ENCODE assay signal across 14 cellular contexts in the genomic region with DNA sequence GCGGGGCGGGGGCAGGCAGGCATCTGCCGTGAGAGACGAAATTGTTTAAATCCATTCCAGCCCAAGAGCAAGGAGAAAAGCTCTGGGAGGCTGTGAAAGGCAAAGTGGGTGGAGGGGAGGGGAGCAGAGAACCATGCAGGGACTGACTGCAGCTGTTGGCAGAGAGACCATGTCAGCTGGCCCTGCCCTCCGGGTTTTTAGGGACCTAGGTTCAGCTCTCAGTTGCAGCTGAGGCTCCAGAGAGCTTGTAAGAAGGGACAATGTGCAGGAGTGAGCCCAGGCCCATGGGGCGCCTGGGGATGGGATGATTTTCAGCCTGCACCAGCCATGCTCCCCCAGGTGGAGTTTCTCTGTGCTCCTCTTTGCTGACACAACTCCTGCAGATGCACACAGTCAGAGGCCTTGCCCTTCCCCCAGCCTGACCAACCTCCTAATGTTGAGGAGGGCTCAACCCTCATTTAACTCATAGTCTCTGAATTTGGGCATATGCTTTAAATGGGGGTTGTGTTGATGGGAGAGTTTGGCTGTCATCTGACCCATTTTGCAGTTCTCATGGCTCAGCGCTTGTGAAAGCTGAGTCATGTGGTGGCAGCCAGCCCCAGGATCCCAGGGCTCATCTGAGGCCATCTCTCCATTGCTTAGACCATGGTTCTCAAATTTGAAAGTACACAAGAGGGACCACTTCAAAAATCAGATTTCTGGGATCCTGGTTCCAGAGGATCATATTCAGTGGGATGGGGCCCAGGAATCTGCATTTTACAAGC.
A peak's percentile ranks its signal among the peaks of the same experiment; 100 is the strongest.
DNase-seq lines count a peak whose midpoint lies in the region; ATAC-seq, FAIRE-seq and TF ChIP-seq lines count a peak whose summit lies in the region.
"Had no signal": no experiment of that assay in that cellular context is flagged by ENCODE, and none has a peak within 500 bp of the region (broad histone marks: within the 10 kb centered on the region; RNA-seq: fewer than 3 reads in every experiment).

No MANE protein-coding gene starts in this region.

- FAIRE-seq in H1 (lab: Jason Lieb, UNC) (no peak), D721Med (lab: Jason Lieb, UNC) (no peak)

- H3K18ac ChIP-seq in H1 (ENCODE audit: extremely low read depth, low read length): no peak overlapping the region; the same call in 1 of the 2 replicates

- H3K27ac Mint-ChIP-seq in neural progenitor cell: no peak overlapping the region

- H3K4me2 ChIP-seq in H1 (ENCODE audit: insufficient read depth in 1 of 2, low read depth in 2 of 2, low read length in 2 of 2) (peak overlapping the region in 1 of 2 experiments; percentile 36; a peak in 2 of 4 replicates), neural progenitor cell (peak overlapping the region; percentile 20)

- H3K9me3 Mint-ChIP-seq in neural progenitor cell: no peaks in the 10 kb centered on the region

- H2AK5ac ChIP-seq in H1 (ENCODE audit: low read depth, low read length): no peak overlapping the region

- no peak for TF ChIP-seq EP300 in H1 (IDR thresholded peaks at IDR 0.05; ENCODE audit: borderline replicate concordance in 1 of 2, low read depth in 2 of 2, low read length in 2 of 2)

- POLR2A ChIA-PET in H1 (lab: Charles Lee; ENCODE audit: partially characterized antibody) (interaction anchor here (0.6 to 2.1 kb wide), 3 partner anchors 9 to 18 kb away, joined by 3 to 4 read pairs (median 4); no protein-coding TSS in a partner anchor), GM10248 (lab: Yijun Ruan, JAX) (no interaction called here)

- no peak overlapping the region for H2BK120ac ChIP-seq in H1 (replicated peaks; ENCODE audit: low read depth, low read length)

- H3K23ac ChIP-seq in H1 (ENCODE audit: insufficient read length): peak overlapping the region; percentile 18

- H3K36me3 ChIP-seq in H1 (ENCODE audit: control insufficient read depth in 2 of 4, insufficient read depth in 4 of 4, low read length in 3 of 4) (no peaks in the 10 kb centered on the region), neural progenitor cell (no peaks in the 10 kb centered on the region)
- H3K36me3 ChIP-seq: ascending aorta had no signal

- H2BK15ac ChIP-seq in H1 (ENCODE audit: low read length): no peak overlapping the region

- H3K4me3 ChIP-seq in H1 (ENCODE audit: extremely low read depth in 1 of 4, insufficient read depth in 2 of 4, low read depth in 3 of 4, low read length in 4 of 4): peak overlapping the region in 2 of 4 experiments; percentile 7 to 9; a peak in 3 of 8 replicates
- H3K4me3 ChIP-seq in neural progenitor cell: no peak overlapping the region
- H3K4me3 ChIP-seq: ascending aorta had no signal

- H3K79me2 ChIP-seq in H1 (ENCODE audit: control insufficient read depth in 1 of 2, insufficient read depth in 2 of 2, low read length in 2 of 2) (no peaks in the 10 kb centered on the region), neural progenitor cell (ENCODE audit: low read depth) (no peaks in the 10 kb centered on the region)

- peaks cover 18% of the 10 kb centered on the region for H3K4me1 Mint-ChIP-seq in neural progenitor cell

- DNase-seq in Ammon's horn (ENCODE audit: low spot score): peak; percentile 43
- DNase-seq in M059J (ENCODE audit: low read depth): peak; percentile 41
- no peak for DNase-seq in H1 (ENCODE audit: low read depth in 1 of 2, low spot score in 2 of 2)
- peak; percentile 50 for DNase-seq in neural progenitor cell (ENCODE audit: low spot score)
- no peak for DNase-seq in GM10248 (ENCODE audit: extremely low spot score)
- DNase-seq in ureter (ENCODE audit: low spot score): no peak
- no peak for DNase-seq in D721Med (ENCODE audit: insufficient read length, low spot score)
- DNase-seq: activated CD8-positive, alpha-beta memory T cell treated with anti-CD3 and anti-CD28 coated beads, Interleukin-2, amount 50 U/mL, for 4 hours; left colon; NCI-H1048; T-helper 9 cell had no signal

- no peak overlapping the region for H3K4me3 Mint-ChIP-seq in neural progenitor cell

- peaks cover 4 to 16% (median 7%) of the 10 kb centered on the region in 4 experiments for H3K4me1 ChIP-seq in H1 (replicated peaks in 1 of 4; ENCODE audit: control insufficient read depth in 3 of 4, insufficient read depth in 4 of 4, low read length in 3 of 4)
- H3K4me1 ChIP-seq in neural progenitor cell: peaks cover 14% of the 10 kb centered on the region
- H3K4me1 ChIP-seq: ascending aorta had no signal

- no peaks in the 10 kb centered on the region for H3K23me2 ChIP-seq in H1 (ENCODE audit: low read depth, low read length)

- 0 out of 7 replicates have a peak overlapping the region, but pooled peaks of 1 of the 4 experiments have one; percentile 45 for H3K9ac ChIP-seq in H1 (replicated peaks in 1 of 4; ENCODE audit: extremely low read depth in 1 of 4, low read depth in 3 of 4, low read length in 3 of 4)
- no peak overlapping the region for H3K9ac ChIP-seq in neural progenitor cell

- H3K79me1 ChIP-seq in H1 (ENCODE audit: low read depth, low read length): no peaks in the 10 kb centered on the region; the same call in 1 of the 2 replicates

- H2AFZ ChIP-seq in H1 (ENCODE audit: low read length) (0 out of 2 replicates have a peak overlapping the region, but pooled peaks have one; percentile 0), neural progenitor cell (replicated peaks) (no peak overlapping the region)

- H4K20me1 ChIP-seq in H1 (replicated peaks in 1 of 2; ENCODE audit: control insufficient read depth in 1 of 2, insufficient read depth in 2 of 2, low read length in 2 of 2): no peaks in the 10 kb centered on the region
- no peaks in the 10 kb centered on the region for H4K20me1 ChIP-seq in neural progenitor cell (ENCODE audit: low read depth)

- no peak for TF ChIP-seq POLR2A in H1 (IDR thresholded peaks at IDR 0.05; ENCODE audit: control extremely low read depth in 1 of 2, low read depth in 2 of 2, low read length in 2 of 2)

- no peaks in the 10 kb centered on the region for H3K9me3 ChIP-seq in H1 (ENCODE audit: insufficient read depth in 2 of 2, low read depth in 1 of 2, low read length in 1 of 2)
- H3K9me3 ChIP-seq in neural progenitor cell (ENCODE audit: low read depth): no peaks in the 10 kb centered on the region
- H3K9me3 ChIP-seq: ascending aorta had no signal

- H3K4ac ChIP-seq in H1 (replicated peaks; ENCODE audit: insufficient read length, low read depth, low read length): no peak overlapping the region

- no peak overlapping the region for H2BK12ac ChIP-seq in H1 (ENCODE audit: low read depth, low read length)

- TF ChIP-seq RAD21 in H1 (IDR thresholded peaks at IDR 0.05 in 1 of 2, conservative IDR thresholded peaks at IDR 0.05 in 1 of 2; ENCODE audit: low read depth in 2 of 2, low read length in 2 of 2): no peak

- peak overlapping the region; percentile 86 for H2BK20ac ChIP-seq in H1 (ENCODE audit: low read length)

- H3K27me3 ChIP-seq in H1 (replicated peaks in 1 of 4; ENCODE audit: control insufficient read depth in 3 of 4, extremely low read depth in 1 of 4, insufficient read depth in 3 of 4, low read length in 3 of 4) (no peaks in the 10 kb centered on the region), neural progenitor cell (no peaks in the 10 kb centered on the region)
- H3K27me3 ChIP-seq: ascending aorta had no signal

- H3K56ac ChIP-seq in H1 (replicated peaks; ENCODE audit: insufficient read length, low read depth, low read length): no peak overlapping the region

- H3K14ac ChIP-seq in H1 (ENCODE audit: insufficient read length): no peak overlapping the region

- no peak overlapping the region for H4K91ac ChIP-seq in H1 (replicated peaks; ENCODE audit: insufficient read length, low read length)

- ATAC-seq in HG02973 (IDR thresholded peaks at IDR 0.05; ENCODE audit: unreplicated experiment): no peak
- ATAC-seq: left colon had no signal

- H4K5ac ChIP-seq in H1 (ENCODE audit: insufficient read length, low read depth, low read length): no peak overlapping the region

- peaks cover 3% of the 10 kb centered on the region for H3K27me3 Mint-ChIP-seq in neural progenitor cell (ENCODE audit: insufficient read depth, low read depth)

- no peaks in the 10 kb centered on the region for H3F3A ChIP-seq in neural progenitor cell (ENCODE audit: low read depth)

- no peak overlapping the region for H4K8ac ChIP-seq in H1 (ENCODE audit: extremely low read depth, insufficient read depth, low read length)

- CTCF ChIA-PET in H1 (lab: Charles Lee; ENCODE audit: partially characterized antibody): interaction anchor here (0.6 to 3.9 kb wide), 12 partner anchors 10 to 249 kb away, joined by 3 to 15 read pairs (median 4); partner anchors contain the start of gene PLXDC1
- CTCF ChIA-PET in GM10248 (lab: Yijun Ruan, JAX): interaction anchor here (1.0 to 2.1 kb wide), 2 partner anchors 17 to 72 kb away, joined by 3 to 7 read pairs; no protein-coding TSS in a partner anchor

- H2BK5ac ChIP-seq in H1 (ENCODE audit: low read depth, low read length): 0 out of 2 replicates have a peak overlapping the region, but pooled peaks have one; percentile 52

- WGBS in H1 (ENCODE audit: extremely low coverage in 1 of 2, insufficient coverage in 1 of 2, insufficient read length in 1 of 2, insufficient replicate concordance in 2 of 2, low coverage in 1 of 2, low lambda C conversion rate in 2 of 2, missing lambda C conversion rate in 1 of 2), 2 experiments: 69% methylated on average over 7 of the region's 7 CpGs; no CpG with 5 or more reads in 1 of the 2 experiments

- TF ChIP-seq CTCF in H1 (IDR thresholded peaks at IDR 0.05; ENCODE audit: control extremely low read depth in 1 of 3, insufficient read depth in 1 of 3, low read depth in 1 of 3, low read length in 3 of 3): no peak
- TF ChIP-seq CTCF in neural progenitor cell (IDR thresholded peaks at IDR 0.05): no peak
- no peak for TF ChIP-seq CTCF in GM10248 (IDR thresholded peaks at IDR 0.05; ENCODE audit: control extremely low read depth, extremely low read depth, low read depth, missing control alignments)
- TF ChIP-seq CTCF in D721Med (IDR thresholded peaks at IDR 0.05; ENCODE audit: insufficient read depth, missing control alignments): no peak

- H3K27ac ChIP-seq in H1 (ENCODE audit: low read depth, low read length) (no peak overlapping the region), neural progenitor cell (no peak overlapping the region)
- H3K27ac ChIP-seq: ascending aorta, epithelial cell of prostate had no signal

- H3K36me3 Mint-ChIP-seq in neural progenitor cell: no peaks in the 10 kb centered on the region

TF ChIP-seq in H1, 55 proteins besides CTCF, POLR2A, EP300 and RAD21:
- no peak for TF ChIP-seq KDM1A (IDR thresholded peaks at IDR 0.05; ENCODE audit: borderline replicate concordance, low read length)
- 0 out of 2 replicates have a peak, but pooled peaks have one; percentile 15 for TF ChIP-seq TBP (IDR thresholded peaks at IDR 0.05; ENCODE audit: low read depth, low read length)
- peak; percentile 78 for TF ChIP-seq BACH1 (IDR thresholded peaks at IDR 0.05; ENCODE audit: low read length)
- TF ChIP-seq CREB1 (IDR thresholded peaks at IDR 0.05): 0 out of 2 replicates have a peak, but pooled peaks have one; percentile 6
- peak; percentile 30; the same call in 1 of the 2 replicates for TF ChIP-seq MAFK (IDR thresholded peaks at IDR 0.05; ENCODE audit: low read depth, low read length)
- TF ChIP-seq CBX5 (IDR thresholded peaks at IDR 0.05; ENCODE audit: low read depth, low read length): no peak
- no peak for TF ChIP-seq RNF2 (IDR thresholded peaks at IDR 0.05; ENCODE audit: borderline replicate concordance, low read depth, low read length, missing control alignments, poor library complexity, severe bottlenecking)

Comparison
In these comparisons a context has a peak if more than half of its experiments do, and no peak if none do; other contexts are left out.
1. DNase-seq: peak in Ammon's horn (single experiment), M059J (single experiment) and neural progenitor cell (single experiment); none in H1 (0 of 2), GM10248 (single experiment), ureter (single experiment) and D721Med (single experiment).